In the genomic region with DNA sequence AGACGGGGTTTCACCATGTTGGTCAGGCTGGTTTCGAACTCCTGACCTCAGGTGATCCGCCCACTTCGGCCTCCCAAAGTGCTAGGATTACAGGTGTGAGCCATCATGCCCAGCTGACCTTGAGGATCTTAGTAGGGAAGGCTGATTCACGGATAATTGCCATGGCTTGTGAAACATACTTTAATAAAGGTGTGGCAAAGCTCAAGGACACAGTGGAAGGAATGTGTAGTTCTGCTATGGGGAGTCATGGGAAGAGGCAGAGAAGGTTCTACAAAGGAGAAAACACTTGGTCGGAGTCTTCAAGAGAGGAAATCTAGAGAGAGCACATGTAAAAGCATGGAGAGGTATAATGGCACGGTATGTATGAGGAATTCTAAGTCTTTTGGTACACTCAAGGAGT, we compare ENCODE assay signal across 20 cellular contexts. TPM values are rescaled to one million over a fixed set of nuclear protein-coding genes. Genes with fewer than 3 reads are reported as not detected.
"Had no signal": no experiment of that assay in that cellular context is flagged by ENCODE, and none has a peak within 500 bp of the region (broad histone marks: within the 10 kb centered on the region; RNA-seq: fewer than 3 reads in every experiment).

No MANE protein-coding gene starts in this region.

- H3K27me3 ChIP-seq: body of pancreas, ovary, vagina had no signal

- DNase-seq: activated CD4-positive, alpha-beta T cell treated with anti-CD3 and anti-CD28 coated beads for 36 hours; activated CD4-positive, CD25-positive, alpha-beta regulatory T cell; activated CD8-positive, alpha-beta memory T cell treated with anti-CD3 and anti-CD28 coated beads, Interleukin-2, amount 10 ng/mL, durations not matched to agents 7 days and 5 days; activated CD8-positive, alpha-beta T cell treated with anti-CD3 and anti-CD28 coated beads, Interleukin-2, amount 10 ng/mL, durations not matched to agents 7 days and 5 days; activated naive CD4-positive, alpha-beta T cell; activated T-cell treated with anti-CD3 and anti-CD28 coated beads for 4 hours; activated T-cell treated with anti-CD3 and anti-CD28 coated beads, Interleukin-2, amount 50 U/mL, for 72 hours; body of pancreas; effector memory CD8-positive, alpha-beta T cell; foreskin fibroblast; ovary; stimulated activated CD4-positive, alpha-beta T cell treated with anti-CD3 and anti-CD28 coated beads, Interleukin-4, amount 100 ng/mL, for 24 hours had no signal

- H3K36me3 ChIP-seq: ovary, vagina had no signal

- H3K4me3 ChIP-seq: body of pancreas, coronary artery, ovary, skin epidermis, thoracic aorta, vagina had no signal

- H3K4me1 ChIP-seq: body of pancreas had no signal

- H3K9me3 ChIP-seq: body of pancreas, ovary, thoracic aorta, vagina had no signal

- H3K27ac ChIP-seq: body of pancreas, coronary artery, ovary, skin epidermis, thoracic aorta, vagina had no signal

- FAIRE-seq: islet of Langerhans had no signal

- ATAC-seq: activated CD4-positive, alpha-beta T cell treated with anti-CD3 and anti-CD28 coated beads for 36 hours; activated CD8-positive, alpha-beta memory T cell treated with anti-CD3 and anti-CD28 coated beads, Interleukin-2, amount 10 ng/mL, durations not matched to agents 7 days and 5 days; activated CD8-positive, alpha-beta T cell treated with anti-CD3 and anti-CD28 coated beads, Interleukin-2, amount 10 ng/mL, durations not matched to agents 7 days and 5 days; activated T-cell treated with anti-CD3 and anti-CD28 coated beads, Interleukin-2, amount 50 U/mL, for 72 hours; body of pancreas; effector memory CD8-positive, alpha-beta T cell; stimulated activated effector memory CD8-positive, alpha-beta T cell treated with anti-CD3 and anti-CD28 coated beads, Interleukin-12 subunit alpha, Interleukin-12 subunit beta, amount 100 ng/mL, for 72 hours had no signal

RNA-seq across cellular contexts. Expression of a gene that starts 48.6 kb away (rescaled TPM):
- total RNA-seq: cardiac septum, cerebellum, thoracic aorta, vagina had no signal
